In genomic region chr3:184174646-184175492, GRCh38 we compare ENCODE assay signal across 8 cellular contexts. TPM values are rescaled to one million over a fixed set of nuclear protein-coding genes. Genes with fewer than 3 reads are reported as not detected.
DNase-seq lines count a peak whose midpoint lies in the region; ATAC-seq and TF ChIP-seq lines count a peak whose summit lies in the region.

Gene AP2M1 (plus strand): TSS chr3:184174855. CDS start chr3:184176994, 2,139 bp downstream.

- H3K4me2 ChIP-seq in PC-9 = peak within 1 kb of the TSS; percentile 100

- H3K79me2 ChIP-seq in PC-9 (ENCODE audit: low read depth) = peaks cover 42% of the 10 kb centered on the region

- no peaks in the 10 kb centered on the region for H3K9me2 ChIP-seq in PC-9 (ENCODE audit: insufficient read depth)

- peak; percentile 99 for DNase-seq in DMS153 (lab: John Stamatoyannopoulos, UW)
- peak; percentile 98 for DNase-seq in Jurkat, Clone E6-1 (ENCODE audit: low read depth, low spot score)
- DNase-seq in PC-9 = peak; percentile 99 to 100
- peak; percentile 99 for DNase-seq in activated T-cell treated with anti-CD3 and anti-CD28 coated beads, Interleukin-2, amount 50 U/mL, for 1 hour
- peak; percentile 91 for DNase-seq in epithelial cell of proximal tubule (ENCODE audit: low read depth)
- DNase-seq in stimulated activated CD8-positive, alpha-beta memory T cell treated with anti-CD3 and anti-CD28 coated beads, Interleukin-4, amount 100 ng/mL, for 48 hours = peak; percentile 96

- CTCF ChIA-PET in PC-9 (lab: Charles Lee) = interaction anchor here (1.5 kb wide), 1 partner anchor 11 kb away, joined by 4 read pairs; the partner anchor contains the start of gene ABCF3

- peak within 1 kb of the TSS; percentile 93 for H2AFZ ChIP-seq in PC-9

- TF ChIP-seq CTCF in PC-9 (conservative IDR thresholded peaks at IDR 0.05) = no peak
- peak; percentile 8 for TF ChIP-seq CTCF in epithelial cell of proximal tubule (conservative IDR thresholded peaks at IDR 0.05; ENCODE audit: low read depth, low read length)

- intact Hi-C loops in PC-9 (cut with micrococcal nuclease; ENCODE audit: unreplicated experiment) = loop anchor here (1.0 to 5.0 kb wide), 5 partner anchors 19 to 187 kb away; partner anchors contain the start of genes CLCN2, EIF4G1, POLR2H and PSMD2

- H3K36me3 ChIP-seq in PC-9 (ENCODE audit: low read depth) (peaks cover 35% of the 10 kb centered on the region), mucosa of rectum (ENCODE audit: control insufficient read depth in 2 of 2, insufficient read depth in 2 of 2, low read length in 2 of 2) (peaks cover 26 to 47% of the 10 kb centered on the region in 2 donors)

- H3K27ac ChIP-seq in PC-9 = peak within 1 kb of the TSS; percentile 32
- peak within 1 kb of the TSS; percentile 85 to 89 for H3K27ac ChIP-seq in mucosa of rectum (ENCODE audit: low read depth in 2 of 2, low read length in 2 of 2)

- H4K20me1 ChIP-seq in PC-9 (ENCODE audit: insufficient read depth) = peaks cover 3% of the 10 kb centered on the region; the same call in 1 of the 2 replicates

- POLR2A ChIA-PET in PC-9 (lab: Charles Lee; ENCODE audit: unreplicated experiment) = interaction anchor here (0.6 to 0.8 kb wide), 6 partner anchors 17 to 754 kb away, joined by 3 to 18 read pairs (median 8); partner anchors contain the start of gene EPHB3

- H3K9ac ChIP-seq in mucosa of rectum (ENCODE audit: low read depth in 1 of 2, low read length in 2 of 2) = peak within 1 kb of the TSS; percentile 95 to 96

- H3K4me1 ChIP-seq in PC-9 (replicated peaks; ENCODE audit: insufficient read depth) (peaks cover 20% of the 10 kb centered on the region), mucosa of rectum (ENCODE audit: control insufficient read depth in 2 of 2, insufficient read depth in 2 of 2, low read length in 2 of 2) (peaks cover 17 to 21% of the 10 kb centered on the region in 2 donors)

- H3K27me3 ChIP-seq in PC-9 (ENCODE audit: insufficient read depth, low read depth) (no peaks in the 10 kb centered on the region), mucosa of rectum (ENCODE audit: control insufficient read depth in 2 of 2, insufficient read depth in 2 of 2, low read length in 2 of 2) (no peaks in the 10 kb centered on the region)

- peaks cover 44% of the 10 kb centered on the region; the same call in 1 of the 2 replicates for H3F3A ChIP-seq in PC-9 (ENCODE audit: insufficient read depth, low read depth)

- peak within 1 kb of the TSS; percentile 87 for H3K4me3 ChIP-seq in Jurkat, Clone E6-1 (ENCODE audit: low read length)
- H3K4me3 ChIP-seq in PC-9 = peak within 1 kb of the TSS; percentile 91
- peak within 1 kb of the TSS; percentile 91 for H3K4me3 ChIP-seq in epithelial cell of proximal tubule (ENCODE audit: low read depth, low read length)
- H3K4me3 ChIP-seq in mucosa of rectum (ENCODE audit: low read length in 2 of 2) = peak within 1 kb of the TSS; percentile 89 to 90

- H3K9me3 ChIP-seq in PC-9 (ENCODE audit: insufficient read depth, low read depth) = no peaks in the 10 kb centered on the region
- no peaks in the 10 kb centered on the region for H3K9me3 ChIP-seq in mucosa of rectum (ENCODE audit: control insufficient read depth in 2 of 2, low read length in 2 of 2)

- peak; percentile 97 for ATAC-seq in GM21619 (IDR thresholded peaks at IDR 0.05; ENCODE audit: unreplicated experiment)

- no TSS peak for BruUV-seq in PC-9 (replicated peaks; lab: Mats Ljungman, UMichigan)

RNA-seq across cellular contexts. Expression of gene AP2M1, which starts in this region (rescaled TPM):
- 330 TPM for polyA plus RNA-seq in Jurkat, Clone E6-1 (2012; ENCODE audit: insufficient read depth, insufficient read length)
- 586 and 606 TPM in 2 replicates for total RNA-seq in PC-9 (2021)
- 274 and 363 TPM in 2 replicates for total RNA-seq in epithelial cell of proximal tubule

Comparison
In these comparisons a context has a peak if more than half of its experiments do, and no peak if none do; other contexts are left out.
1. Peak in every context shown above with its lines: DNase-seq, ATAC-seq, H3K4me3 ChIP-seq and H3K27ac ChIP-seq.